ENCODE assay signal across 9 cellular contexts in genomic region chr10:32982293-32982709, GRCh38. TPM values are rescaled to one million over a fixed set of nuclear protein-coding genes. Genes with fewer than 3 reads are reported as not detected.
DNase-seq lines count a peak whose midpoint lies in the region; ATAC-seq and TF ChIP-seq lines count a peak whose summit lies in the region.
"Had no signal": no experiment of that assay in that cellular context is flagged by ENCODE, and none has a peak within 500 bp of the region (broad histone marks: within the 10 kb centered on the region; RNA-seq: fewer than 3 reads in every experiment).

No MANE protein-coding gene starts in this region.

- H3K36me3 ChIP-seq in breast epithelium (no peaks in the 10 kb centered on the region), lower lobe of right lung (no peaks in the 10 kb centered on the region), tibial nerve (no peaks in the 10 kb centered on the region)

- H3K36me3 Mint-ChIP-seq in activated CD4-positive, alpha-beta T cell treated with anti-CD3 and anti-CD28 coated beads, Interleukin-2, amount 10 ng/mL, durations not matched to agents 7 days and 5 days (ENCODE audit: low read depth): no peaks in the 10 kb centered on the region
- no peaks in the 10 kb centered on the region for H3K36me3 Mint-ChIP-seq in activated CD4-positive, alpha-beta T cell treated with anti-CD3 and anti-CD28 coated beads, Interleukin-2, amount 10 ng/mL, durations not matched to agents 24 days and 14 days (ENCODE audit: low read depth)

- H3K9me3 Mint-ChIP-seq in activated CD4-positive, alpha-beta T cell treated with anti-CD3 and anti-CD28 coated beads, Interleukin-2, amount 10 ng/mL, durations not matched to agents 7 days and 5 days: no peaks in the 10 kb centered on the region
- H3K9me3 Mint-ChIP-seq in activated CD4-positive, alpha-beta T cell treated with anti-CD3 and anti-CD28 coated beads, Interleukin-2, amount 10 ng/mL, durations not matched to agents 24 days and 14 days: no peaks in the 10 kb centered on the region

- TF ChIP-seq POLR2A in breast epithelium (IDR thresholded peaks at IDR 0.05) (no peak), tibial nerve (IDR thresholded peaks at IDR 0.05) (no peak)

- H3K9me3 ChIP-seq in breast epithelium (no peaks in the 10 kb centered on the region), lower lobe of right lung (no peaks in the 10 kb centered on the region), tibial nerve (no peaks in the 10 kb centered on the region)

- no peak overlapping the region for H3K4me3 ChIP-seq in breast epithelium
- no peak overlapping the region for H3K4me3 ChIP-seq in lower lobe of right lung
- H3K4me3 ChIP-seq in tibial nerve: no peak overlapping the region

- H3K4me3 Mint-ChIP-seq in activated CD4-positive, alpha-beta T cell treated with anti-CD3 and anti-CD28 coated beads, Interleukin-2, amount 10 ng/mL, durations not matched to agents 7 days and 5 days: no peak overlapping the region
- H3K4me3 Mint-ChIP-seq in activated CD4-positive, alpha-beta T cell treated with anti-CD3 and anti-CD28 coated beads, Interleukin-2, amount 10 ng/mL, durations not matched to agents 24 days and 14 days: no peak overlapping the region

- TF ChIP-seq CTCF in breast epithelium (IDR thresholded peaks at IDR 0.05): no peak
- TF ChIP-seq CTCF in lower lobe of right lung (IDR thresholded peaks at IDR 0.05): no peak
- no peak for TF ChIP-seq CTCF in tibial nerve (IDR thresholded peaks at IDR 0.05)

- peaks cover 29% of the 10 kb centered on the region for H3K4me1 Mint-ChIP-seq in activated CD4-positive, alpha-beta T cell treated with anti-CD3 and anti-CD28 coated beads, Interleukin-2, amount 10 ng/mL, durations not matched to agents 7 days and 5 days
- H3K4me1 Mint-ChIP-seq in activated CD4-positive, alpha-beta T cell treated with anti-CD3 and anti-CD28 coated beads, Interleukin-2, amount 10 ng/mL, durations not matched to agents 24 days and 14 days: peaks cover 20% of the 10 kb centered on the region

- no peak for DNase-seq in activated CD4-positive, alpha-beta T cell treated with anti-CD3 and anti-CD28 coated beads, Interleukin-2, amount 10 ng/mL, durations not matched to agents 7 days and 5 days
- no peak for DNase-seq in activated CD4-positive, alpha-beta T cell treated with anti-CD3 and anti-CD28 coated beads, Interleukin-2, amount 10 ng/mL, durations not matched to agents 24 days and 14 days
- DNase-seq in breast epithelium (ENCODE audit: low spot score in 2 of 2) (no peak), lower lobe of right lung (no peak), tibial nerve (ENCODE audit: low spot score in 2 of 2) (no peak), mesenteric fat pad (ENCODE audit: low spot score) (no peak), activated gamma-delta T cell treated with Interleukin-2 at 50 U/mL for 16 hours (no peak), ecto neural progenitor cell (ENCODE audit: low spot score) (no peak)

- no peak for TF ChIP-seq EP300 in tibial nerve (IDR thresholded peaks at IDR 0.05)

- intact Hi-C loops in activated CD4-positive, alpha-beta T cell treated with anti-CD3 and anti-CD28 coated beads, Interleukin-2, amount 10 ng/mL, durations not matched to agents 24 days and 14 days (cut with micrococcal nuclease): no loop called here
- intact Hi-C loops in breast epithelium (cut with DNase I; ENCODE audit: low total_unique reads) (no loop called here), lower lobe of right lung (cut with DNase I) (no loop called here)

- no peaks in the 10 kb centered on the region for H3K27me3 Mint-ChIP-seq in activated CD4-positive, alpha-beta T cell treated with anti-CD3 and anti-CD28 coated beads, Interleukin-2, amount 10 ng/mL, durations not matched to agents 7 days and 5 days
- peaks cover 2% of the 10 kb centered on the region for H3K27me3 Mint-ChIP-seq in activated CD4-positive, alpha-beta T cell treated with anti-CD3 and anti-CD28 coated beads, Interleukin-2, amount 10 ng/mL, durations not matched to agents 24 days and 14 days

- H3K27me3 ChIP-seq in breast epithelium (no peaks in the 10 kb centered on the region), lower lobe of right lung (ENCODE audit: low read depth) (no peaks in the 10 kb centered on the region), tibial nerve (no peaks in the 10 kb centered on the region)

- peak overlapping the region; percentile 96 for H3K27ac ChIP-seq in breast epithelium
- H3K27ac ChIP-seq in lower lobe of right lung: peak overlapping the region; percentile 89
- peak overlapping the region in 3 of 4 donors; percentile 80 to 86 (median 85) for H3K27ac ChIP-seq in tibial nerve
- H3K27ac ChIP-seq: 22Rv1 had no signal

- CTCF ChIA-PET in activated CD4-positive, alpha-beta T cell treated with anti-CD3 and anti-CD28 coated beads, Interleukin-2, amount 10 ng/mL, durations not matched to agents 7 days and 5 days (lab: Charles Lee): no interaction called here

- POLR2A ChIA-PET in activated CD4-positive, alpha-beta T cell treated with anti-CD3 and anti-CD28 coated beads, Interleukin-2, amount 10 ng/mL, durations not matched to agents 7 days and 5 days (lab: Charles Lee): interaction anchor here (0.6 kb wide), 1 partner anchor 39 kb away, joined by 4 read pairs; no protein-coding TSS in a partner anchor

- H3K4me1 ChIP-seq in breast epithelium (no peaks in the 10 kb centered on the region), lower lobe of right lung (peaks cover 45% of the 10 kb centered on the region), tibial nerve (peaks cover 0 to 31% (median 16%) of the 10 kb centered on the region in 4 donors)

- WGBS in tibial nerve, 2 donors: 74 to 82% methylated on average over 9 of the region's 9 CpGs

- ATAC-seq in lower lobe of right lung: no peak

- H3K27ac Mint-ChIP-seq in activated CD4-positive, alpha-beta T cell treated with anti-CD3 and anti-CD28 coated beads, Interleukin-2, amount 10 ng/mL, durations not matched to agents 7 days and 5 days: peak overlapping the region; percentile 57
- H3K27ac Mint-ChIP-seq in activated CD4-positive, alpha-beta T cell treated with anti-CD3 and anti-CD28 coated beads, Interleukin-2, amount 10 ng/mL, durations not matched to agents 24 days and 14 days: no peak overlapping the region

RNA-seq across cellular contexts. Expression of gene ITGB1, which starts 24.3 kb away (rescaled TPM):
- total RNA-seq in activated CD4-positive, alpha-beta T cell treated with anti-CD3 and anti-CD28 coated beads, Interleukin-2, amount 10 ng/mL, durations not matched to agents 7 days and 5 days: 10 to 100 TPM; 89.4 to 98.4 TPM
- 50.5 and 57.5 TPM in 2 replicates for total RNA-seq in activated CD4-positive, alpha-beta T cell treated with anti-CD3 and anti-CD28 coated beads, Interleukin-2, amount 10 ng/mL, durations not matched to agents 24 days and 14 days
- total RNA-seq in breast epithelium (1,000 to 10,000 TPM in 1 of 3 donors, 100 to 1,000 TPM in 2; 438 to 1,565 (median 480) TPM), lower lobe of right lung (409 TPM), tibial nerve (100 to 1,000 TPM; 288 to 483 (median 404) TPM), mesenteric fat pad (601 TPM)
